Comparison of ENCODE assay signal across 2 cellular contexts in the genomic region with DNA sequence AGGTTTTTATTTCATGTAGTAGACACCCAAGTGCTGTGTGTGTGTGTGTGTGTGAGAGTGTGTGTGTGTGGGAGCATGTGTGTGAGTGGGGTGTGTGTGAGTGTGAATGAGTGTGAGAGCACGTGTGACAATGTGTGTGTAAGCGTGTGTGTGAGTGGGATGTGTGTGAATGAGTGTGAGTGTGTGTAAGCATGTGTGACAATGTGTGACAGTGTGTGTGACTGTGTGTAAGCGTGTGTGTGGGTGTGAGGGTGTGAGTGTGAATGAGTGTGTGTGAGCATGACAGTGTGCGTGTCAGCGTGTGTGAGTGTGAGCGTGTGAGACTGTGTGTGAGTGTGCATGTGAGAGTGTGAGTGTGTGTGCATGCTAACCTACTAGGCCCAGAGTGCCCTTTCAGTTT.
TF ChIP-seq lines count a peak whose summit lies in the region.

No MANE protein-coding gene starts in this region.

TF ChIP-seq in WTC11, 78 proteins besides CTCF, POLR2A, EP300 and RAD21:
- TF ChIP-seq, protein P1, sequence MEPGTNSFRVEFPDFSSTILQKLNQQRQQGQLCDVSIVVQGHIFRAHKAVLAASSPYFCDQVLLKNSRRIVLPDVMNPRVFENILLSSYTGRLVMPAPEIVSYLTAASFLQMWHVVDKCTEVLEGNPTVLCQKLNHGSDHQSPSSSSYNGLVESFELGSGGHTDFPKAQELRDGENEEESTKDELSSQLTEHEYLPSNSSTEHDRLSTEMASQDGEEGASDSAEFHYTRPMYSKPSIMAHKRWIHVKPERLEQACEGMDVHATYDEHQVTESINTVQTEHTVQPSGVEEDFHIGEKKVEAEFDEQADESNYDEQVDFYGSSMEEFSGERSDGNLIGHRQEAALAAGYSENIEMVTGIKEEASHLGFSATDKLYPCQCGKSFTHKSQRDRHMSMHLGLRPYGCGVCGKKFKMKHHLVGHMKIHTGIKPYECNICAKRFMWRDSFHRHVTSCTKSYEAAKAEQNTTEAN (CRISPR knock-in tag; IDR thresholded peaks at IDR 0.05): peak; percentile 97; the same call in 1 of the 2 replicates
- TF ChIP-seq MAX (CRISPR knock-in tag; IDR thresholded peaks at IDR 0.05) (no peak), GRHL2 (CRISPR knock-in tag; IDR thresholded peaks at IDR 0.05; ENCODE audit: insufficient replicate concordance, severe bottlenecking) (no peak)

TF ChIP-seq in endothelial cell of umbilical vein, 7 proteins besides CTCF, POLR2A, EP300 and RAD21:
- TF ChIP-seq POLR2AphosphoS5 (IDR thresholded peaks at IDR 0.05; ENCODE audit: insufficient read depth, low read depth, low read length) (no peak), MYC (IDR thresholded peaks at IDR 0.05; ENCODE audit: low read depth, low read length) (no peak), JUN (IDR thresholded peaks at IDR 0.05; ENCODE audit: borderline replicate concordance, insufficient read depth, insufficient read length, low read depth) (no peak), GATA2 (IDR thresholded peaks at IDR 0.05; ENCODE audit: insufficient read depth, insufficient read length, low read depth, low read length) (no peak), MAX (IDR thresholded peaks at IDR 0.05; ENCODE audit: insufficient read depth, insufficient read length) (no peak), EZH2 (IDR thresholded peaks at IDR 0.05; ENCODE audit: borderline replicate concordance, low read depth, low read length, severe bottlenecking) (no peak), FOS (IDR thresholded peaks at IDR 0.05; ENCODE audit: borderline replicate concordance, insufficient read depth, low read length) (no peak)
